In the genomic region with DNA sequence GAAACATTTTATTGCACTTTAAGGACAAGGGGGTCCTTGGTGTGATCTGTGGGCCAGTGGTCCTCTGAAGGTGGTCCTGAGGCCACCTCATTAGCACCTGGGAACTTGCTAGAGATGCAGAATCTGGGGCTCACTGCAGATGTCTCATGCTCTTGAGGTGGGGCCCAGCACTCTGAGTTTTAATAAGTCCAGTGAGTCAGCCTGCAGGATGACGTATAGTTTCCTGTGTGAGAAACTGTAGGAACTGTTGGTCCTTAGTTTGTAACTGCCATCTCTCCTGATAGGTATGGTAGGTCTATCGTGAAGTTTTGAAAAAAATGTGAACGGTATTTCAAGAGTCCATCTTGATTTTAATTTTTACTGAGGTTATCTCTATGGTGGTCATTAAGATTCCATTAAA, we compare ENCODE assay signal across 16 cellular contexts. TPM values are rescaled to one million over a fixed set of nuclear protein-coding genes. Genes with fewer than 3 reads are reported as not detected.
DNase-seq lines count a peak whose midpoint lies in the region; ATAC-seq, FAIRE-seq and TF ChIP-seq lines count a peak whose summit lies in the region.
"Had no signal": no experiment of that assay in that cellular context is flagged by ENCODE, and none has a peak within 500 bp of the region (broad histone marks: within the 10 kb centered on the region; RNA-seq: fewer than 3 reads in every experiment).

No MANE protein-coding gene starts in this region.

- no peaks in the 10 kb centered on the region for H3K9me2 ChIP-seq in PC-3 (replicated peaks; ENCODE audit: low read length)

- no peak overlapping the region for H3K27ac ChIP-seq in PC-3 (ENCODE audit: low read length)
- H3K27ac ChIP-seq: coronary artery, uterus had no signal

- H3K4me1 ChIP-seq in PC-3 (ENCODE audit: insufficient read depth, low read length): peaks cover 8% of the 10 kb centered on the region
- H3K4me1 ChIP-seq: uterus had no signal

- TF ChIP-seq CTCF in PC-3 (conservative IDR thresholded peaks at IDR 0.05; ENCODE audit: low read depth, low read length): no peak

- H3K27me3 Mint-ChIP-seq in activated naive CD8-positive, alpha-beta T cell treated with anti-CD3 and anti-CD28 coated beads, Interleukin-2, amount 50 U/mL, for 24 hours: peaks cover 23% of the 10 kb centered on the region
- H3K27me3 Mint-ChIP-seq in activated naive CD8-positive, alpha-beta T cell treated with anti-CD3 and anti-CD28 coated beads for 36 hours: peaks cover 31% of the 10 kb centered on the region
- peaks cover 38 to 41% of the 10 kb centered on the region in 2 donors for H3K27me3 Mint-ChIP-seq in effector memory CD8-positive, alpha-beta T cell

- no peak overlapping the region for H3K4me3 Mint-ChIP-seq in activated naive CD8-positive, alpha-beta T cell treated with anti-CD3 and anti-CD28 coated beads, Interleukin-2, amount 50 U/mL, for 24 hours
- no peak overlapping the region for H3K4me3 Mint-ChIP-seq in activated naive CD8-positive, alpha-beta T cell treated with anti-CD3 and anti-CD28 coated beads for 36 hours
- H3K4me3 Mint-ChIP-seq in effector memory CD8-positive, alpha-beta T cell: no peak overlapping the region
- H3K4me3 Mint-ChIP-seq: nephron had no signal

- H3K9ac ChIP-seq in PC-3 (ENCODE audit: low read length): no peak overlapping the region

- intact Hi-C loops in PC-3 (cut with micrococcal nuclease): loop anchor here (5.0 to 10.0 kb wide), 2 partner anchors 52 to 435 kb away; no protein-coding TSS in a partner anchor

- POLR2A ChIA-PET in PC-3 (lab: Charles Lee; ENCODE audit: unreplicated experiment): no interaction called here

- peak overlapping the region; percentile 17; the same call in 1 of the 2 replicates for H3K4me2 ChIP-seq in PC-3 (ENCODE audit: low read length)
- H3K4me2 ChIP-seq: smooth muscle cell had no signal

- DNase-seq in activated naive CD8-positive, alpha-beta T cell treated with anti-CD3 and anti-CD28 coated beads, Interleukin-2, amount 50 U/mL, for 24 hours: peak; percentile 8
- no peak for DNase-seq in activated naive CD8-positive, alpha-beta T cell treated with anti-CD3 and anti-CD28 coated beads for 36 hours
- DNase-seq in PC-3: peak; percentile 64
- DNase-seq in effector memory CD8-positive, alpha-beta T cell: no peak
- DNase-seq in stromal cell of bone marrow (ENCODE audit: low read depth): peak; percentile 6
- no peak for DNase-seq in GM12892 (ENCODE audit: insufficient read length)
- DNase-seq: AML-193, head of caudate nucleus, NCI-H510A treated with DMSO at 0.1 percent for 48 hours, uterus had no signal

- H3K27ac Mint-ChIP-seq in activated naive CD8-positive, alpha-beta T cell treated with anti-CD3 and anti-CD28 coated beads, Interleukin-2, amount 50 U/mL, for 24 hours: no peak overlapping the region
- no peak overlapping the region for H3K27ac Mint-ChIP-seq in activated naive CD8-positive, alpha-beta T cell treated with anti-CD3 and anti-CD28 coated beads for 36 hours
- H3K27ac Mint-ChIP-seq in effector memory CD8-positive, alpha-beta T cell: no peak overlapping the region
- H3K27ac Mint-ChIP-seq: nephron had no signal

- H3F3A ChIP-seq in PC-3 (ENCODE audit: low read length, unreplicated experiment): no peaks in the 10 kb centered on the region

- CTCF ChIA-PET in PC-3 (lab: Charles Lee): no interaction called here

- no peak overlapping the region for H3K4me3 ChIP-seq in PC-3 (ENCODE audit: low read length)
- H3K4me3 ChIP-seq: coronary artery, smooth muscle cell, uterus had no signal

- ATAC-seq in activated naive CD8-positive, alpha-beta T cell treated with anti-CD3 and anti-CD28 coated beads, Interleukin-2, amount 50 U/mL, for 24 hours: peak; percentile 78
- ATAC-seq in PC-3: peak; percentile 88
- ATAC-seq in effector memory CD8-positive, alpha-beta T cell (replicated peaks): peak; percentile 62
- ATAC-seq in HG02852 (IDR thresholded peaks at IDR 0.05; ENCODE audit: unreplicated experiment): no peak
- ATAC-seq in HG03196 (IDR thresholded peaks at IDR 0.05; ENCODE audit: unreplicated experiment): no peak

- no peaks in the 10 kb centered on the region for H3K36me3 ChIP-seq in PC-3 (ENCODE audit: low read depth, low read length)
- H3K36me3 ChIP-seq: uterus had no signal

- no peaks in the 10 kb centered on the region for H3K9me3 Mint-ChIP-seq in activated naive CD8-positive, alpha-beta T cell treated with anti-CD3 and anti-CD28 coated beads, Interleukin-2, amount 50 U/mL, for 24 hours
- H3K9me3 Mint-ChIP-seq in activated naive CD8-positive, alpha-beta T cell treated with anti-CD3 and anti-CD28 coated beads for 36 hours: no peaks in the 10 kb centered on the region
- no peaks in the 10 kb centered on the region for H3K9me3 Mint-ChIP-seq in effector memory CD8-positive, alpha-beta T cell
- H3K9me3 Mint-ChIP-seq: nephron had no signal

- no peak for TF ChIP-seq POLR2A in GM12892 (IDR thresholded peaks at IDR 0.05; ENCODE audit: low read depth, low read length)

- FAIRE-seq in GM12892 (lab: Jason Lieb, UNC): no peak
- FAIRE-seq: GM18507 had no signal

- no peaks in the 10 kb centered on the region for H3K9me3 ChIP-seq in PC-3 (ENCODE audit: low read length)
- H3K9me3 ChIP-seq: uterus had no signal

- no peak overlapping the region for H2AFZ ChIP-seq in PC-3 (ENCODE audit: low read length)

- no peaks in the 10 kb centered on the region for H3K79me2 ChIP-seq in PC-3 (ENCODE audit: low read length)

- peaks cover 7% of the 10 kb centered on the region for H3K4me1 Mint-ChIP-seq in activated naive CD8-positive, alpha-beta T cell treated with anti-CD3 and anti-CD28 coated beads, Interleukin-2, amount 50 U/mL, for 24 hours
- peaks cover 5% of the 10 kb centered on the region for H3K4me1 Mint-ChIP-seq in activated naive CD8-positive, alpha-beta T cell treated with anti-CD3 and anti-CD28 coated beads for 36 hours
- peaks cover 5 to 10% of the 10 kb centered on the region in 2 donors for H3K4me1 Mint-ChIP-seq in effector memory CD8-positive, alpha-beta T cell (ENCODE audit: low read depth in 2 of 2)
- H3K4me1 Mint-ChIP-seq: nephron had no signal

- no peaks in the 10 kb centered on the region for H3K36me3 Mint-ChIP-seq in activated naive CD8-positive, alpha-beta T cell treated with anti-CD3 and anti-CD28 coated beads, Interleukin-2, amount 50 U/mL, for 24 hours (ENCODE audit: low read depth)
- H3K36me3 Mint-ChIP-seq in activated naive CD8-positive, alpha-beta T cell treated with anti-CD3 and anti-CD28 coated beads for 36 hours: no peaks in the 10 kb centered on the region
- no peaks in the 10 kb centered on the region for H3K36me3 Mint-ChIP-seq in effector memory CD8-positive, alpha-beta T cell (ENCODE audit: insufficient read depth)

- H4K20me1 ChIP-seq in PC-3 (ENCODE audit: low read length): no peaks in the 10 kb centered on the region

- BruUV-seq in PC-3 (replicated peaks; lab: Mats Ljungman, UMichigan): no TSS peak

- peaks cover 18% of the 10 kb centered on the region; the same call in 1 of the 2 replicates for H3K27me3 ChIP-seq in PC-3 (ENCODE audit: low read length)

RNA-seq across cellular contexts. Expression of a gene that starts 2.8 kb away (rescaled TPM):
- total RNA-seq in activated naive CD8-positive, alpha-beta T cell treated with anti-CD3 and anti-CD28 coated beads for 36 hours: not detected
- total RNA-seq in PC-3 (2014; rRNA removed): not detected in 2 replicates
- not detected for polyA plus RNA-seq in GM12892 (2012; ENCODE audit: missing spikeins)
- total RNA-seq: smooth muscle cell had no signal
- polyA plus RNA-seq: smooth muscle cell had no signal

Comparison
In these comparisons a context has a peak if more than half of its experiments do, and no peak if none do; other contexts are left out.
1. DNase-seq: peak in activated naive CD8-positive, alpha-beta T cell treated with anti-CD3 and anti-CD28 coated beads, Interleukin-2, amount 50 U/mL, for 24 hours (single experiment), PC-3 (single experiment) and stromal cell of bone marrow (single experiment); none in activated naive CD8-positive, alpha-beta T cell treated with anti-CD3 and anti-CD28 coated beads for 36 hours (single experiment), effector memory CD8-positive, alpha-beta T cell (0 of 3) and GM12892 (single experiment).
2. ATAC-seq: peak in activated naive CD8-positive, alpha-beta T cell treated with anti-CD3 and anti-CD28 coated beads, Interleukin-2, amount 50 U/mL, for 24 hours (single experiment), PC-3 (single experiment) and effector memory CD8-positive, alpha-beta T cell (single experiment); none in HG02852 (single experiment) and HG03196 (single experiment).